In genomic region chr21:45054162-45054926, GRCh38 we compare ENCODE assay signal across 17 cellular contexts.
"Had no signal": no experiment of that assay in that cellular context is flagged by ENCODE, and none has a peak within 500 bp of the region (broad histone marks: within the 10 kb centered on the region; RNA-seq: fewer than 3 reads in every experiment).

No MANE protein-coding gene starts in this region.

- H3K79me2 ChIP-seq: parathyroid adenoma had no signal

- H3K27ac ChIP-seq: foreskin keratinocyte, parathyroid adenoma, right lobe of liver, suprapubic skin, transverse colon had no signal

- H3K9me3 Mint-ChIP-seq: dendritic cell treated with granulocyte-macrophage colony-stimulating factor and Interleukin-4, amounts not matched to agents 40 ng/mL and 50 ng/mL, for 4 days; mesothelial cell of epicardium; naive thymus-derived CD8-positive, alpha-beta T cell; stimulated activated memory B cell treated with anti-CD40 and anti-IgM and Interleukin-4, amounts not matched to agents 10 μg/mL and 1 μg/mL and 100 μg/mL, for 72 hours; WTC11 had no signal

- H3K36me3 Mint-ChIP-seq: activated naive CD8-positive, alpha-beta T cell; mesothelial cell of epicardium; naive thymus-derived CD8-positive, alpha-beta T cell; stimulated activated memory B cell treated with anti-CD40 and anti-IgM and Interleukin-4, amounts not matched to agents 10 μg/mL and 1 μg/mL and 100 μg/mL, for 72 hours; WTC11 had no signal

- ATAC-seq: left lobe of liver; naive thymus-derived CD8-positive, alpha-beta T cell; stimulated activated memory B cell treated with anti-CD40 and anti-IgM and Interleukin-4, amounts not matched to agents 10 μg/mL and 1 μg/mL and 100 μg/mL, for 72 hours; WTC11 had no signal

- H3K4me1 Mint-ChIP-seq: naive thymus-derived CD8-positive, alpha-beta T cell had no signal

- H3K36me3 ChIP-seq: right lobe of liver, stomach, suprapubic skin, transverse colon had no signal

- H3K9me3 ChIP-seq: right lobe of liver, stomach, suprapubic skin, transverse colon had no signal

- H2AFZ ChIP-seq: parathyroid adenoma had no signal

- H3K9ac ChIP-seq: parathyroid adenoma had no signal

- H3K27ac Mint-ChIP-seq: activated naive CD8-positive, alpha-beta T cell; dendritic cell treated with granulocyte-macrophage colony-stimulating factor and Interleukin-4, amounts not matched to agents 40 ng/mL and 50 ng/mL, for 4 days; mesothelial cell of epicardium; stimulated activated memory B cell treated with anti-CD40 and anti-IgM and Interleukin-4, amounts not matched to agents 10 μg/mL and 1 μg/mL and 100 μg/mL, for 72 hours; WTC11 had no signal

- H3K4me1 ChIP-seq: foreskin keratinocyte, parathyroid adenoma, right lobe of liver, transverse colon had no signal

- DNase-seq: activated T-cell treated with anti-CD3 and anti-CD28 coated beads, Interleukin-2, amount 50 U/mL, for 1 hour; effector CD8-positive, alpha-beta T cell; foreskin keratinocyte; naive thymus-derived CD8-positive, alpha-beta T cell; stimulated activated CD4-positive, alpha-beta T cell treated with anti-CD3 and anti-CD28 coated beads, Interleukin-15, amount 100 ng/mL, for 24 hours; stomach; transverse colon had no signal

- H3K27me3 ChIP-seq: right lobe of liver, suprapubic skin had no signal

- H3K4me3 Mint-ChIP-seq: activated naive CD8-positive, alpha-beta T cell; dendritic cell treated with granulocyte-macrophage colony-stimulating factor and Interleukin-4, amounts not matched to agents 40 ng/mL and 50 ng/mL, for 4 days; mesothelial cell of epicardium; naive thymus-derived CD8-positive, alpha-beta T cell; stimulated activated memory B cell treated with anti-CD40 and anti-IgM and Interleukin-4, amounts not matched to agents 10 μg/mL and 1 μg/mL and 100 μg/mL, for 72 hours; WTC11 had no signal

- H3K4me3 ChIP-seq: lung, right lobe of liver, stomach, suprapubic skin, transverse colon had no signal
